Comparison of ENCODE assay signal across 9 cellular contexts in genomic region chr15:20657084-20657483, GRCh38.
"Had no signal": no experiment of that assay in that cellular context is flagged by ENCODE, and none has a peak within 500 bp of the region (broad histone marks: within the 10 kb centered on the region; RNA-seq: fewer than 3 reads in every experiment).

No MANE protein-coding gene starts in this region.

- H3K4me1 ChIP-seq: HAP-1 had no signal

- H3K36me3 ChIP-seq: HAP-1 had no signal

- H3K4me3 ChIP-seq: GM23338, HAP-1 had no signal

- DNase-seq: H7, HFFc6, Kasumi-1, KG1 had no signal

- H3K27me3 Mint-ChIP-seq: IgD-negative memory B cell had no signal

- H3K4me2 ChIP-seq: GM23338 had no signal

- H3K36me3 Mint-ChIP-seq: IgD-negative memory B cell had no signal

- H3K4me3 Mint-ChIP-seq: GM23338, HFFc6, IgD-negative memory B cell had no signal

- H3K4me1 Mint-ChIP-seq: GM23338, IgD-negative memory B cell had no signal

- ATAC-seq: GM23338, HCT116 had no signal

- FAIRE-seq: HTR-8/SVneo had no signal

- H3K27ac Mint-ChIP-seq: GM23338, HFFc6, IgD-negative memory B cell had no signal

- H3K9me3 Mint-ChIP-seq: GM23338, HFFc6, IgD-negative memory B cell had no signal
